Comparison of ENCODE assay signal across 37 cellular contexts in genomic region chrX:42414057-42414456, GRCh38.
"Had no signal": no experiment of that assay in that cellular context is flagged by ENCODE, and none has a peak within 500 bp of the region (broad histone marks: within the 10 kb centered on the region; RNA-seq: fewer than 3 reads in every experiment).

No MANE protein-coding gene starts in this region.

- H3K4me3 Mint-ChIP-seq: activated naive CD4-positive, alpha-beta T cell treated with anti-CD3 and anti-CD28 coated beads for 36 hours; activated naive CD4-positive, alpha-beta T cell treated with anti-CD3 and anti-CD28 coated beads, Interleukin-2, amount 10 ng/mL, durations not matched to agents 7 days and 5 days; activated naive CD4-positive, alpha-beta T cell treated with anti-CD3 and anti-CD28 coated beads, Interleukin-2, amount 50 U/mL, for 24 hours; activated naive CD8-positive, alpha-beta T cell; activated naive CD8-positive, alpha-beta T cell treated with anti-CD3 and anti-CD28 coated beads for 36 hours; activated naive CD8-positive, alpha-beta T cell treated with anti-CD3 and anti-CD28 coated beads, Interleukin-2, amount 10 ng/mL, durations not matched to agents 7 days and 5 days; activated naive CD8-positive, alpha-beta T cell treated with anti-CD3 and anti-CD28 coated beads, Interleukin-2, amount 50 U/mL, for 24 hours; activated T-cell treated with anti-CD3 and anti-CD28 coated beads, Interleukin-2, amount 50 U/mL, for 24 hours; activated T-cell treated with anti-CD3 and anti-CD28 coated beads, Interleukin-2, amount 50 U/mL, for 4 hours; activated T-cell treated with anti-CD3 and anti-CD28 coated beads, Interleukin-2, amount 50 U/mL, for 72 hours; activated T-helper 1 cell treated with anti-CD3 and anti-CD28 coated beads, Interleukin-12 subunit alpha, Interleukin-12 subunit beta, Interleukin-2, Interleukin-4 antibody, amounts not matched to agents 30 ng/mL and 10 ng/mL and 1 ng/mL, durations not matched to agents 14 hours and 24 hours and 36 hours; activated T-helper 17 cell treated with anti-CD3 and anti-CD28 coated beads, Interleukin-2, amount 50 U/mL, for 72 hours; brain; central memory CD8-positive, alpha-beta T cell had no signal

- H3K27ac ChIP-seq: adrenal gland, ascending aorta, body of pancreas, brain microvascular endothelial cell, breast epithelium, cardiac muscle cell had no signal

- H3K27ac Mint-ChIP-seq: activated naive CD4-positive, alpha-beta T cell treated with anti-CD3 and anti-CD28 coated beads for 36 hours; activated naive CD4-positive, alpha-beta T cell treated with anti-CD3 and anti-CD28 coated beads, Interleukin-2, amount 10 ng/mL, durations not matched to agents 7 days and 5 days; activated naive CD4-positive, alpha-beta T cell treated with anti-CD3 and anti-CD28 coated beads, Interleukin-2, amount 50 U/mL, for 24 hours; activated naive CD8-positive, alpha-beta T cell; activated naive CD8-positive, alpha-beta T cell treated with anti-CD3 and anti-CD28 coated beads for 36 hours; activated naive CD8-positive, alpha-beta T cell treated with anti-CD3 and anti-CD28 coated beads, Interleukin-2, amount 10 ng/mL, durations not matched to agents 7 days and 5 days; activated naive CD8-positive, alpha-beta T cell treated with anti-CD3 and anti-CD28 coated beads, Interleukin-2, amount 50 U/mL, for 24 hours; activated T-cell treated with anti-CD3 and anti-CD28 coated beads, Interleukin-2, amount 50 U/mL, for 24 hours; activated T-cell treated with anti-CD3 and anti-CD28 coated beads, Interleukin-2, amount 50 U/mL, for 72 hours; activated T-helper 1 cell treated with anti-CD3 and anti-CD28 coated beads, Interleukin-12 subunit alpha, Interleukin-12 subunit beta, Interleukin-2, Interleukin-4 antibody, amounts not matched to agents 30 ng/mL and 10 ng/mL and 1 ng/mL, durations not matched to agents 14 hours and 24 hours and 36 hours; activated T-helper 17 cell treated with anti-CD3 and anti-CD28 coated beads, Interleukin-2, amount 50 U/mL, for 72 hours; activated T-helper 2 cell treated with anti-CD3 and anti-CD28 coated beads, Interferon-gamma antibody, Interleukin-2, Interleukin-4, amounts not matched to agents 10 μg/mL and 5 μg/mL and 100 μg/mL, durations not matched to agents 14 hours and 24 hours and 36 hours; brain had no signal

- H3K36me3 Mint-ChIP-seq: activated naive CD4-positive, alpha-beta T cell treated with anti-CD3 and anti-CD28 coated beads, Interleukin-2, amount 50 U/mL, for 24 hours had no signal

- H3K27me3 Mint-ChIP-seq: activated naive CD4-positive, alpha-beta T cell treated with anti-CD3 and anti-CD28 coated beads, Interleukin-2, amount 50 U/mL, for 24 hours; activated naive CD8-positive, alpha-beta T cell; activated naive CD8-positive, alpha-beta T cell treated with anti-CD3 and anti-CD28 coated beads for 36 hours; activated naive CD8-positive, alpha-beta T cell treated with anti-CD3 and anti-CD28 coated beads, Interleukin-2, amount 10 ng/mL, durations not matched to agents 7 days and 5 days; activated naive CD8-positive, alpha-beta T cell treated with anti-CD3 and anti-CD28 coated beads, Interleukin-2, amount 50 U/mL, for 24 hours; activated T-helper 17 cell treated with anti-CD3 and anti-CD28 coated beads, Interleukin-2, amount 50 U/mL, for 72 hours; brain; central memory CD8-positive, alpha-beta T cell had no signal

- DNase-seq: activated effector memory CD4-positive, alpha-beta T cell treated with anti-CD3 and anti-CD28 coated beads, Interleukin-2, amount 50 U/mL, for 16 hours; activated effector memory CD4-positive, alpha-beta T cell treated with Interleukin-2 at 50 U/mL for 16 hours; activated gamma-delta T cell; activated gamma-delta T cell treated with Interleukin-2 at 50 U/mL for 16 hours; activated naive CD4-positive, alpha-beta T cell; activated naive CD4-positive, alpha-beta T cell treated with anti-CD3 and anti-CD28 coated beads for 36 hours; activated naive CD4-positive, alpha-beta T cell treated with anti-CD3 and anti-CD28 coated beads, Interleukin-2, amount 10 ng/mL, durations not matched to agents 7 days and 5 days; activated naive CD4-positive, alpha-beta T cell treated with anti-CD3 and anti-CD28 coated beads, Interleukin-2, amount 50 U/mL, for 16 hours; activated naive CD4-positive, alpha-beta T cell treated with Interleukin-2 at 50 U/mL for 16 hours; activated naive CD8-positive, alpha-beta T cell treated with anti-CD3 and anti-CD28 coated beads for 36 hours; activated naive CD8-positive, alpha-beta T cell treated with anti-CD3 and anti-CD28 coated beads, Interleukin-2, amount 10 ng/mL, durations not matched to agents 7 days and 5 days; activated naive CD8-positive, alpha-beta T cell treated with anti-CD3 and anti-CD28 coated beads, Interleukin-2, amount 50 U/mL, for 24 hours; activated T-cell treated with anti-CD3 and anti-CD28 coated beads, Interleukin-2, amount 50 U/mL, for 1 hour; activated T-cell treated with anti-CD3 and anti-CD28 coated beads, Interleukin-2, amount 50 U/mL, for 24 hours; activated T-cell treated with anti-CD3 and anti-CD28 coated beads, Interleukin-2, amount 50 U/mL, for 4 hours; activated T-cell treated with anti-CD3 and anti-CD28 coated beads, Interleukin-2, amount 50 U/mL, for 48 hours; activated T-cell treated with anti-CD3 and anti-CD28 coated beads, Interleukin-2, amount 50 U/mL, for 72 hours; adrenal gland; amniotic stem cell; amygdala; anterior cingulate cortex; body of pancreas; brain microvascular endothelial cell; caudate nucleus; central memory CD4-positive, alpha-beta T cell; cerebellar nuclear complex had no signal

- H3K36me3 ChIP-seq: adrenal gland, ascending aorta, brain microvascular endothelial cell, breast epithelium, cardiac muscle cell had no signal

- ATAC-seq: activated naive CD4-positive, alpha-beta T cell treated with anti-CD3 and anti-CD28 coated beads, Interleukin-2, amount 50 U/mL, for 72 hours; activated naive CD8-positive, alpha-beta T cell treated with anti-CD3 and anti-CD28 coated beads, Interleukin-2, amount 50 U/mL, for 24 hours; activated T-cell treated with anti-CD3 and anti-CD28 coated beads, Interleukin-2, amount 50 U/mL, for 4 hours; activated T-cell treated with anti-CD3 and anti-CD28 coated beads, Interleukin-2, amount 50 U/mL, for 72 hours; activated T-helper 17 cell treated with anti-CD3 and anti-CD28 coated beads, Interleukin-2, amount 50 U/mL, for 72 hours; body of pancreas had no signal

- H3K9me3 Mint-ChIP-seq: activated naive CD4-positive, alpha-beta T cell treated with anti-CD3 and anti-CD28 coated beads, Interleukin-2, amount 50 U/mL, for 24 hours; activated T-helper 17 cell treated with anti-CD3 and anti-CD28 coated beads, Interleukin-2, amount 50 U/mL, for 72 hours had no signal

- H3K4me3 ChIP-seq: adrenal gland, ascending aorta, body of pancreas, breast epithelium, cardiac muscle cell had no signal

- H3K9me3 ChIP-seq: adrenal gland, body of pancreas had no signal

- H3K4me1 Mint-ChIP-seq: activated T-helper 17 cell treated with anti-CD3 and anti-CD28 coated beads, Interleukin-2, amount 50 U/mL, for 72 hours; brain had no signal

- H3K27me3 ChIP-seq: ascending aorta, body of pancreas, brain microvascular endothelial cell, cardiac muscle cell had no signal

- H3K4me1 ChIP-seq: adrenal gland, ascending aorta, body of pancreas, breast epithelium had no signal
